1 cellular context compared by ENCODE assay signal in genomic region chr1:55445416-55445815, GRCh38.
A peak's percentile ranks its signal among the peaks of the same experiment; 100 is the strongest.
TF ChIP-seq lines count a peak whose summit lies in the region.

No MANE protein-coding gene starts in this region.

TF ChIP-seq in GM12878, 131 proteins besides CTCF, POLR2A, EP300 and RAD21 (continued from another document):
- no peak for TF ChIP-seq CUX1 (IDR thresholded peaks at IDR 0.05; ENCODE audit: insufficient replicate concordance, low read depth, low read length)
- no peak for TF ChIP-seq PAX5 (IDR thresholded peaks at IDR 0.05; ENCODE audit: borderline replicate concordance, low read depth, low read length)
- 0 out of 2 replicates have a peak, but pooled peaks have one; percentile 28 for TF ChIP-seq NFIC (IDR thresholded peaks at IDR 0.05; ENCODE audit: low read depth, low read length)
- no peak for TF ChIP-seq CHD2 (IDR thresholded peaks at IDR 0.05; ENCODE audit: borderline replicate concordance, low read depth, low read length)
- peak; percentile 37; the same call in 1 of the 2 replicates for TF ChIP-seq CREB1 (IDR thresholded peaks at IDR 0.05; ENCODE audit: low read depth)
- peak; percentile 55; the same call in 1 of the 2 replicates for TF ChIP-seq CBFB (IDR thresholded peaks at IDR 0.05; ENCODE audit: low read depth)
- no peak for TF ChIP-seq ATF3 (IDR thresholded peaks at IDR 0.05; ENCODE audit: borderline replicate concordance, extremely low read depth, low read depth, low read length)
- no peak for TF ChIP-seq NFXL1 (IDR thresholded peaks at IDR 0.05; ENCODE audit: borderline replicate concordance)
- TF ChIP-seq SMC3 (IDR thresholded peaks at IDR 0.05; ENCODE audit: borderline replicate concordance, low read length): no peak
- TF ChIP-seq RAD51 (IDR thresholded peaks at IDR 0.05): no peak
- peak; percentile 87 for TF ChIP-seq IRF4 (IDR thresholded peaks at IDR 0.05; ENCODE audit: low read depth, low read length)
- peak; percentile 44; the same call in 1 of the 2 replicates for TF ChIP-seq ATF7 (IDR thresholded peaks at IDR 0.05; ENCODE audit: low read depth)
- no peak for TF ChIP-seq ETV6 (conservative IDR thresholded peaks at IDR 0.05 in 1 of 2, IDR thresholded peaks at IDR 0.05 in 1 of 2; ENCODE audit: borderline replicate concordance in 1 of 2, low read depth in 1 of 2)
- TF ChIP-seq ZBTB33 (IDR thresholded peaks at IDR 0.05): no peak
- TF ChIP-seq MEF2B (IDR thresholded peaks at IDR 0.05; ENCODE audit: partially characterized antibody, poor library complexity, severe bottlenecking): no peak
- TF ChIP-seq HDAC6 (IDR thresholded peaks at IDR 0.05; ENCODE audit: unreplicated experiment): no peak
- 0 out of 2 replicates have a peak, but pooled peaks have one; percentile 40 for TF ChIP-seq EED (IDR thresholded peaks at IDR 0.05; ENCODE audit: low read depth)
- 0 out of 2 replicates have a peak, but pooled peaks have one; percentile 15 for TF ChIP-seq IKZF1 (conservative IDR thresholded peaks at IDR 0.05)
- no peak for TF ChIP-seq HSF1 (IDR thresholded peaks at IDR 0.05; ENCODE audit: low read depth, low read length)
- no peak for TF ChIP-seq KDM1A (IDR thresholded peaks at IDR 0.05; ENCODE audit: borderline replicate concordance)
- TF ChIP-seq ZNF207 (IDR thresholded peaks at IDR 0.05; ENCODE audit: borderline replicate concordance): no peak
- no peak for TF ChIP-seq BMI1 (IDR thresholded peaks at IDR 0.05; ENCODE audit: borderline replicate concordance)
- TF ChIP-seq JUNB (IDR thresholded peaks at IDR 0.05): peak; percentile 86
- no peak for TF ChIP-seq HDGF (IDR thresholded peaks at IDR 0.05)
- TF ChIP-seq SPI1 (IDR thresholded peaks at IDR 0.05; ENCODE audit: borderline replicate concordance, insufficient read depth, low read depth, low read length): no peak
- TF ChIP-seq REST (IDR thresholded peaks at IDR 0.05; ENCODE audit: low read depth, low read length): no peak
